Comparison of ENCODE assay signal across 1 cellular context in genomic region chr6:52419809-52420667, GRCh38.
TF ChIP-seq lines count a peak whose summit lies in the region.

Gene EFHC1, plus strand, starts transcription at chr6:52420342. Its CDS starts 69 bp downstream, at chr6:52420411.

TF ChIP-seq in K562, 482 proteins besides CTCF, POLR2A, EP300 and RAD21 (continued from another document and continues in another):
- TF ChIP-seq KDM2B (CRISPR knock-in tag; IDR thresholded peaks at IDR 0.05) (peak; percentile 57; the same call in 1 of the 2 replicates), LEF1 (IDR thresholded peaks at IDR 0.05) (no peak), CCNT2 (IDR thresholded peaks at IDR 0.05; ENCODE audit: borderline replicate concordance, extremely low read depth, insufficient read length, low read depth, low read length) (peak; percentile 63), CBFB (CRISPR knock-in tag; IDR thresholded peaks at IDR 0.05) (0 out of 2 replicates have a peak, but pooled peaks have one; percentile 58), CC2D1A (IDR thresholded peaks at IDR 0.05) (no peak), SIRT6 (IDR thresholded peaks at IDR 0.05; ENCODE audit: low read depth, low read length) (no peak), ESRRA (IDR thresholded peaks at IDR 0.05; ENCODE audit: borderline replicate concordance, low read depth) (no peak), HNRNPL (IDR thresholded peaks at IDR 0.05; ENCODE audit: low read depth, low read length) (no peak), CBX2 (IDR thresholded peaks at IDR 0.05; ENCODE audit: insufficient read depth, low read length, poor library complexity, severe bottlenecking) (no peak), NCOA2 (IDR thresholded peaks at IDR 0.05; ENCODE audit: partially characterized antibody in 2 of 2) (no peak), HMGN3 (IDR thresholded peaks at IDR 0.05; ENCODE audit: borderline replicate concordance, extremely low read depth, insufficient read length, low read depth, low read length) (peak; percentile 30), SREBF2 (CRISPR knock-in tag; IDR thresholded peaks at IDR 0.05) (no peak), NR2C2 (CRISPR knock-in tag; IDR thresholded peaks at IDR 0.05) (peak; percentile 59; the same call in 1 of the 2 replicates), NR2C2 (tag; IDR thresholded peaks at IDR 0.05) (no peak), GATAD2A (IDR thresholded peaks at IDR 0.05) (peak; percentile 41; the same call in 1 of the 2 replicates), GABPB1 (CRISPR knock-in tag; IDR thresholded peaks at IDR 0.05) (peak; percentile 83), PML (IDR thresholded peaks at IDR 0.05; ENCODE audit: low read length) (peak; percentile 65; the same call in 1 of the 2 replicates), PKNOX1 (IDR thresholded peaks at IDR 0.05) (no peak), BACH1 (tag; IDR thresholded peaks at IDR 0.05) (no peak), KLF10 (CRISPR knock-in tag; IDR thresholded peaks at IDR 0.05) (no peak), CBFA2T3 (IDR thresholded peaks at IDR 0.05) (no peak), TAF9B (IDR thresholded peaks at IDR 0.05; ENCODE audit: partially characterized antibody) (peak; percentile 42), MYNN (IDR thresholded peaks at IDR 0.05) (peak; percentile 69; the same call in 1 of the 2 replicates), MYNN (CRISPR knock-in tag; IDR thresholded peaks at IDR 0.05) (no peak), ZNF609 (CRISPR knock-in tag; IDR thresholded peaks at IDR 0.05; ENCODE audit: borderline replicate concordance) (no peak), RUNX1 (IDR thresholded peaks at IDR 0.05; ENCODE audit: low read depth) (0 out of 2 replicates have a peak, but pooled peaks have one; percentile 20), ZNF175 (CRISPR knock-in tag; IDR thresholded peaks at IDR 0.05; ENCODE audit: low read depth) (no peak), GABPA (tag; conservative IDR thresholded peaks at IDR 0.05; ENCODE audit: low read depth) (peak; percentile 83), ZNF140 (CRISPR knock-in tag; IDR thresholded peaks at IDR 0.05) (no peak), HLTF (IDR thresholded peaks at IDR 0.05) (no peak), ZNF143 (CRISPR knock-in tag; IDR thresholded peaks at IDR 0.05) (no peak), CHAMP1 (IDR thresholded peaks at IDR 0.05) (0 out of 2 replicates have a peak, but pooled peaks have one; percentile 34), DIDO1 (tag; IDR thresholded peaks at IDR 0.05; ENCODE audit: low read depth) (no peak), POLR2H (tag; IDR thresholded peaks at IDR 0.05; ENCODE audit: low read depth) (peak; percentile 74), SIX5 (IDR thresholded peaks at IDR 0.05; ENCODE audit: borderline replicate concordance in 1 of 2, insufficient read depth in 1 of 2, low read depth in 1 of 2, low read length in 2 of 2) (no peak), ATF1 (CRISPR knock-in tag; IDR thresholded peaks at IDR 0.05) (no peak), ATF1 (tag; IDR thresholded peaks at IDR 0.05) (peak; percentile 64), GABPB2 (CRISPR knock-in tag; conservative IDR thresholded peaks at IDR 0.05) (no peak), THAP7 (CRISPR knock-in tag; IDR thresholded peaks at IDR 0.05) (peak; percentile 41; the same call in 1 of the 2 replicates), PREB (CRISPR knock-in tag; IDR thresholded peaks at IDR 0.05) (no peak), ARNT (IDR thresholded peaks at IDR 0.05) (no peak), MTA1 (IDR thresholded peaks at IDR 0.05; ENCODE audit: borderline replicate concordance) (no peak), POLR2G (IDR thresholded peaks at IDR 0.05; ENCODE audit: low read depth, low read length) (peak; percentile 96), NFRKB (IDR thresholded peaks at IDR 0.05; ENCODE audit: low read depth) (peak; percentile 62), ZNF277 (CRISPR knock-in tag; IDR thresholded peaks at IDR 0.05; ENCODE audit: borderline replicate concordance) (no peak), ZSCAN32 (CRISPR knock-in tag; IDR thresholded peaks at IDR 0.05) (no peak), PBX2 (CRISPR knock-in tag; IDR thresholded peaks at IDR 0.05; ENCODE audit: low read depth) (no peak), PBX2 (tag; conservative IDR thresholded peaks at IDR 0.05; ENCODE audit: low read depth) (no peak), TAF7 (tag; IDR thresholded peaks at IDR 0.05) (0 out of 2 replicates have a peak, but pooled peaks have one; percentile 38), GTF2B (IDR thresholded peaks at IDR 0.05; ENCODE audit: extremely low read depth, insufficient read length) (no peak), HES1 (IDR thresholded peaks at IDR 0.05; ENCODE audit: low read depth) (no peak), NRF1 (conservative IDR thresholded peaks at IDR 0.05 in 1 of 2, IDR thresholded peaks at IDR 0.05 in 1 of 2) (peak; percentile 90 to 92), ARHGAP35 (IDR thresholded peaks at IDR 0.05; ENCODE audit: partially characterized antibody) (peak; percentile 86), CREB3L1 (IDR thresholded peaks at IDR 0.05; ENCODE audit: borderline replicate concordance, low read depth) (peak; percentile 93), PCBP2 (IDR thresholded peaks at IDR 0.05; ENCODE audit: low read depth, low read length, poor library complexity, severe bottlenecking) (no peak)
